1 cellular context compared by ENCODE assay signal in genomic region chr1:228150021-228150457, GRCh38.
A peak's percentile ranks its signal among the peaks of the same experiment; 100 is the strongest.
TF ChIP-seq lines count a peak whose summit lies in the region.

No MANE protein-coding gene starts in this region.

TF ChIP-seq in GM12878, 131 proteins besides CTCF, POLR2A, EP300 and RAD21:
- no peak for TF ChIP-seq HCFC1 (IDR thresholded peaks at IDR 0.05; ENCODE audit: low read length)
- peak; percentile 17; the same call in 1 of the 2 replicates for TF ChIP-seq POLR2AphosphoS5 (IDR thresholded peaks at IDR 0.05; ENCODE audit: low read length)
